ENCODE assay signal across 6 cellular contexts in genomic region chr19:52705615-52706014, GRCh38. TPM values are rescaled to one million over a fixed set of nuclear protein-coding genes. Genes with fewer than 3 reads are reported as not detected.
DNase-seq lines count a peak whose midpoint lies in the region; ATAC-seq, FAIRE-seq and TF ChIP-seq lines count a peak whose summit lies in the region.
"Not testable (repeated sequence)": the region's sequence is repeated elsewhere in the genome, so short reads cannot be mapped to it uniquely, and the experiment has no call there.

No MANE protein-coding gene starts in this region.

- H3K4me3 Mint-ChIP-seq in CD8-positive, alpha-beta memory T cell; endodermal cell: not testable (repeated sequence)

- H3K27me3 Mint-ChIP-seq in CD8-positive, alpha-beta memory T cell; endodermal cell (ENCODE audit: insufficient read depth): not testable (repeated sequence)

- not testable (repeated sequence) for FAIRE-seq in K562 (lab: Jason Lieb, UNC)

- H3K9me1 ChIP-seq in K562 (ENCODE audit: control insufficient read depth, insufficient read depth, low read length) = not testable (repeated sequence)

- H4K20me1 ChIP-seq in K562 (replicated peaks; ENCODE audit: control insufficient read depth, insufficient read depth, low read length) = not testable (repeated sequence)

- TF ChIP-seq POLR2A in K562 (conservative IDR thresholded peaks at IDR 0.05) = not testable (repeated sequence)

- CTCF ChIA-PET in CD8-positive, alpha-beta memory T cell (lab: Charles Lee); HEK293 (lab: Yijun Ruan, JAX); K562 (lab: Yijun Ruan, JAX; ENCODE audit: low intra/inter-chr PET ratio): not testable (repeated sequence)

- not testable (repeated sequence) for H3K27ac ChIP-seq in CD8-positive, alpha-beta memory T cell (ENCODE audit: low read depth, low read length); HEK293 (ENCODE audit: extremely low read depth, low read depth, low read length); K562 (ENCODE audit: extremely low read depth, low read depth, low read length); endodermal cell (ENCODE audit: low read depth, low read length); liver (ENCODE audit: low read depth in 1 of 2, low read length in 2 of 2)

- peaks cover 23% of the 10 kb centered on the region for H3K9me3 ChIP-seq in CD8-positive, alpha-beta memory T cell (ENCODE audit: low read length)
- not testable (repeated sequence) for H3K9me3 ChIP-seq in HEK293 (ENCODE audit: control insufficient read depth, insufficient read depth, low read depth, low read length)
- H3K9me3 ChIP-seq in adipocyte (ENCODE audit: control insufficient read depth, low read length) (peaks cover 49% of the 10 kb centered on the region), K562 (replicated peaks; ENCODE audit: control insufficient read depth, insufficient read depth, low read depth, low read length) (peaks cover 32% of the 10 kb centered on the region), endodermal cell (ENCODE audit: control insufficient read depth, low read length) (peaks cover 74% of the 10 kb centered on the region), liver (ENCODE audit: control insufficient read depth in 4 of 4, low read length in 3 of 4) (peaks cover 17 to 61% (median 29%) of the 10 kb centered on the region in 4 donors)

- H3K4me1 ChIP-seq in CD8-positive, alpha-beta memory T cell (ENCODE audit: insufficient read depth, low read length); HEK293 (ENCODE audit: control insufficient read depth, insufficient read depth, low read length); adipocyte (ENCODE audit: control insufficient read depth, insufficient read depth, low read length); K562 (replicated peaks in 1 of 2; ENCODE audit: control insufficient read depth in 2 of 2, insufficient read depth in 2 of 2, low read length in 2 of 2); endodermal cell (ENCODE audit: control insufficient read depth, insufficient read depth, low read length); liver (ENCODE audit: control insufficient read depth in 4 of 4, insufficient read depth in 4 of 4, low read length in 3 of 4): not testable (repeated sequence)

- not testable (repeated sequence) for TF ChIP-seq RAD21 in K562 (CRISPR knock-in tag; conservative IDR thresholded peaks at IDR 0.05 in 1 of 2, IDR thresholded peaks at IDR 0.05 in 1 of 2); liver (IDR thresholded peaks at IDR 0.05)

- in situ Hi-C loops in K562 (cut with MboI) = not testable (repeated sequence)

- not testable (repeated sequence) for H3K9ac ChIP-seq in adipocyte (ENCODE audit: low read length); K562 (ENCODE audit: insufficient read depth in 1 of 2, low read depth in 2 of 2, low read length in 2 of 2); endodermal cell (ENCODE audit: extremely low read depth, low read length, poor library complexity, severe bottlenecking); liver (ENCODE audit: low read depth in 1 of 2, low read length in 2 of 2)

- not testable (repeated sequence) for H3K27me3 ChIP-seq in CD8-positive, alpha-beta memory T cell (ENCODE audit: insufficient read depth, low read length, poor library complexity, severe bottlenecking); adipocyte (replicated peaks; ENCODE audit: control insufficient read depth, insufficient read depth, low read length); K562 (ENCODE audit: control insufficient read depth in 2 of 2, insufficient read depth in 2 of 2, low read length in 2 of 2); endodermal cell (ENCODE audit: control insufficient read depth, insufficient read depth, low read length, poor library complexity, severe bottlenecking); liver (ENCODE audit: control insufficient read depth in 4 of 4, insufficient read depth in 4 of 4, low read length in 3 of 4)

- H3K9me3 Mint-ChIP-seq in CD8-positive, alpha-beta memory T cell = peaks cover 33 to 86% (median 85%) of the 10 kb centered on the region in 5 donors
- H3K9me3 Mint-ChIP-seq in endodermal cell = peaks cover 44% of the 10 kb centered on the region

- POLR2A ChIA-PET in CD8-positive, alpha-beta memory T cell (lab: Charles Lee); HEK293 (lab: Yijun Ruan, JAX); K562 (lab: Yijun Ruan, JAX): not testable (repeated sequence)

- not testable (repeated sequence) for H3K4me2 ChIP-seq in K562 (ENCODE audit: insufficient read depth, low read length)

- not testable (repeated sequence) for DNase-seq in CD8-positive, alpha-beta memory T cell; adipocyte (ENCODE audit: low read depth); K562 (ENCODE audit: extremely low read depth in 1 of 4, low spot score in 3 of 4); endodermal cell

- not testable (repeated sequence) for H2AFZ ChIP-seq in K562 (ENCODE audit: low read depth, low read length)

- intact Hi-C loops in K562 (cut with micrococcal nuclease) = not testable (repeated sequence)

- not testable (repeated sequence) for H3K27ac Mint-ChIP-seq in CD8-positive, alpha-beta memory T cell; endodermal cell

- ATAC-seq in K562 = not testable (repeated sequence)

- not testable (repeated sequence) for H3K4me1 Mint-ChIP-seq in CD8-positive, alpha-beta memory T cell; endodermal cell

- H3K36me3 ChIP-seq in CD8-positive, alpha-beta memory T cell (ENCODE audit: insufficient read depth, low read length) = peaks cover 37% of the 10 kb centered on the region
- H3K36me3 ChIP-seq in HEK293 (ENCODE audit: control insufficient read depth in 2 of 2, insufficient read depth in 1 of 2, low read length in 2 of 2) (peaks cover 0 to 24% of the 10 kb centered on the region in 2 experiments; a peak in 2 of 3 replicates), adipocyte (ENCODE audit: control insufficient read depth, insufficient read depth, low read length, severe bottlenecking) (peaks cover 43% of the 10 kb centered on the region), K562 (ENCODE audit: control insufficient read depth, insufficient read depth, low read length) (peaks cover 47% of the 10 kb centered on the region), endodermal cell (ENCODE audit: control insufficient read depth, insufficient read depth, low read length) (peaks cover 84% of the 10 kb centered on the region), liver (ENCODE audit: control insufficient read depth in 4 of 4, insufficient read depth in 3 of 4, low read depth in 1 of 4, low read length in 3 of 4) (peaks cover 0 to 16% (median 13%) of the 10 kb centered on the region in 4 donors)

- H3K36me3 Mint-ChIP-seq in CD8-positive, alpha-beta memory T cell = peaks cover 37 to 69% (median 57%) of the 10 kb centered on the region in 3 donors
- H3K36me3 Mint-ChIP-seq in endodermal cell (ENCODE audit: low read depth) = peaks cover 77% of the 10 kb centered on the region

- peak overlapping the region; percentile 4 for H3K4me3 ChIP-seq in CD8-positive, alpha-beta memory T cell (ENCODE audit: low read length)
- H3K4me3 ChIP-seq in HEK293 (ENCODE audit: low read depth, low read length); K562: not testable (repeated sequence)
- H3K4me3 ChIP-seq in adipocyte (ENCODE audit: low read length) = peak overlapping the region; percentile 46
- peak overlapping the region; percentile 72 for H3K4me3 ChIP-seq in endodermal cell (ENCODE audit: low read length)
- H3K4me3 ChIP-seq in liver (ENCODE audit: low read depth in 1 of 3, low read length in 3 of 3) = peak overlapping the region in 2 of 3 donors; percentile 31 to 59

- H3K79me2 ChIP-seq in K562 (ENCODE audit: control insufficient read depth, insufficient read depth, low read length) = not testable (repeated sequence)

- not testable (repeated sequence) for BruUV-seq in K562 (replicated peaks; lab: Mats Ljungman, UMichigan)

- TF ChIP-seq CTCF in HEK293 (tag by site-specific recombination; IDR thresholded peaks at IDR 0.05); K562 (IDR thresholded peaks at IDR 0.05 in 2 of 3, conservative IDR thresholded peaks at IDR 0.05 in 1 of 3; ENCODE audit: insufficient read depth in 2 of 3, low read depth in 1 of 3, low read length in 3 of 3); endodermal cell (conservative IDR thresholded peaks at IDR 0.05); liver (IDR thresholded peaks at IDR 0.05; ENCODE audit: low read depth, low read length, missing input control): not testable (repeated sequence)

- 88% methylated on average over 3 of the region's 3 CpGs for WGBS in K562 (ENCODE audit: insufficient coverage, low coverage, missing lambda C conversion rate)
- WGBS in endodermal cell (ENCODE audit: insufficient coverage in 1 of 2, insufficient read length in 1 of 2), 2 experiments = 96 to 100% methylated on average over 2 to 3 of the region's 3 CpGs
- WGBS in liver = 97% methylated on average over 3 of the region's 3 CpGs

- not testable (repeated sequence) for TF ChIP-seq EP300 in K562 (IDR thresholded peaks at IDR 0.05; ENCODE audit: low read length)

RNA-seq across cellular contexts. Expression of gene ZNF611, which starts 29.2 kb away (rescaled TPM):
- total RNA-seq in CD8-positive, alpha-beta memory T cell = 10 to 100 TPM; 21.9 to 24.2 TPM
- polyA plus RNA-seq in CD8-positive, alpha-beta memory T cell = 44.5 TPM
- total RNA-seq in K562 (2011; cell fraction: chromatin; rRNA removed; ENCODE audit: low replicate concordance) = 60.0 and 88.6 TPM in 2 replicates
- 33.5 and 37.6 TPM in 2 replicates for total RNA-seq in K562 (2011; cell fraction: nucleolus; rRNA removed)
- 52.8 and 67.6 TPM in 2 replicates for total RNA-seq in K562 (2011; cell fraction: nucleoplasm; rRNA removed)
- 8.8 and 12.7 TPM in 2 replicates for total RNA-seq in K562 (2014; rRNA removed)
- total RNA-seq in K562 (2014; rRNA removed; fragmentation: Illumina TruSeq; extraction: Trizol) = 19.0 and 19.3 TPM in 2 replicates
- total RNA-seq in K562 (2015; rRNA removed; fragmentation: Illumina TruSeq; extraction: Trizol) = 15.2 and 18.6 TPM in 2 replicates
- 24.1 and 29.6 TPM in 2 replicates for total RNA-seq in K562 (2021)
- 9.7 and 12.8 TPM in 2 replicates for polyA plus RNA-seq in K562 (2011; rRNA removed)
- 3.4 and 5.4 TPM in 2 replicates for polyA plus RNA-seq in K562 (2011; cell fraction: cytosol; rRNA removed)
- polyA plus RNA-seq in K562 (2011; cell fraction: nucleus; rRNA removed) = 12.2 and 14.2 TPM in 2 replicates
- 11.9 and 22.7 TPM in 2 replicates for polyA plus RNA-seq in K562 (2012)
- 15.0 and 19.0 TPM in 2 replicates for polyA plus RNA-seq in K562 (2014; fragmentation: Illumina TruSeq; extraction: Trizol)
- polyA plus RNA-seq in K562 (2014; fragmentation: Nextera tagmentation; extraction: Ambion mirVana) = 1 to 10 TPM; 3.7 to 4.3 TPM
- polyA plus RNA-seq in K562 (2014; rRNA removed) = 9.3 and 12.1 TPM in 2 replicates
- 32.7 and 36.5 TPM in 2 replicates for polyA minus RNA-seq in K562 (2011; rRNA and poly(A)+ RNA removed)
- 13.7 and 14.7 TPM in 2 replicates for polyA minus RNA-seq in K562 (2011; cell fraction: cytosol; rRNA and poly(A)+ RNA removed)
- 11.3 and 16.3 TPM in 2 replicates for polyA minus RNA-seq in K562 (2011; cell fraction: nucleus; rRNA and poly(A)+ RNA removed)
- total RNA-seq in endodermal cell = 100 to 1,000 TPM in 1 of 2 donors, 10 to 100 TPM in 1; 96.9 to 136 TPM
- 12.4 TPM for polyA plus RNA-seq in endodermal cell (2013, experiment 1 of 2)
- polyA plus RNA-seq in endodermal cell (2013, experiment 2 of 2) = 15.0 TPM
- 10 to 100 TPM in 1 of 2 donors, 1 to 10 TPM in 1; 3.9 to 12.7 TPM for total RNA-seq in liver
- 1 to 10 TPM in 1 of 2 donors, under 1 TPM in 1; 0.50 to 1.5 TPM for polyA plus RNA-seq in liver
